ENCODE assay signal across 17 cellular contexts in the genomic region with DNA sequence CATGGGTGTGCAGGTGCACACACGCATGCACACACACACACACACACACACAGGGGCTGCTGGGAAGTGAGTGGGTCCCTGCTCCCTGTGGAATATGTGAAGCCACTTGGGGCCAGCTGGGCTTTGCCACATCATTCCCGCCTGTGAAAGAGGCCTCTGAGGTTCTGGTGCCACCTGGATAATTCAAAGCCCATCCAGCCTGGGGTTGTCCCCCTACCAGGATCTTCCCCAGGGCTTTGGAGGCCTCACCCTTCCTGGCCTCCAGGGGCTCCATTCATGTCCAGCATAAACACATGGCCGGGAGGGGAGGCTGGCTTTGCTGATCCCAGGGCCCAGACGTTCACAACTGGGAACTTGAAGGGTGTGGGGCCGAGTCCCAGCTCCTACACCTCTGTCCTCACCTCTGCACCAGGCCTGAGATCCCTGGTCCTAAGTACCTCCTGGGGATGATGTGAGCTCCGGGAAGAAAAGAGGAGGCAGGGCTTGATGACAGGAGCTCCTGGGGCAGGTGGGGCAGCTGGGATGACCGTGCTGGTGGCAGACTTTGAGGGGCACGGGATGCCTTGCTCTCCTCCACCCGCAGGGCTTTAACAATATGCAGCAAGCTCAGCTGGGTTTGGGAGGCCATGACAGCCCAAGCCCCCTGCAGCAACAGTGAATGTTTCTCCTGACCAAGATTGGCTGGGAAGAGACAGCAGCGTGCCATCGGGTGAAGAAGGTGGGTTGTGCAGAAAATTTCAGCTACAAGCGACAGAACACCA. TPM values are rescaled to one million over a fixed set of nuclear protein-coding genes. Genes with fewer than 3 reads are reported as not detected.
"Had no signal": no experiment of that assay in that cellular context is flagged by ENCODE, and none has a peak within 500 bp of the region (broad histone marks: within the 10 kb centered on the region; RNA-seq: fewer than 3 reads in every experiment).

No MANE protein-coding gene starts in this region.

- H3K4me3 ChIP-seq: gastroesophageal sphincter had no signal

- ATAC-seq: activated CD8-positive, alpha-beta T cell treated with anti-CD3 and anti-CD28 coated beads, Interleukin-2, amount 10 ng/mL, durations not matched to agents 7 days and 5 days; effector memory CD8-positive, alpha-beta T cell; gastroesophageal sphincter; natural killer cell treated with Interleukin-12 subunit alpha and Interleukin-12 subunit beta and Interleukin-15 and Interleukin-18, amount 100 ng/mL, for 72 hours; right cardiac atrium; SK-N-SH treated with all-trans-retinoic acid at 6 μM for 48 hours had no signal

- DNase-seq: activated CD4-positive, alpha-beta T cell treated with anti-CD3 and anti-CD28 coated beads for 4 hours; activated CD8-positive, alpha-beta memory T cell treated with anti-CD3 and anti-CD28 coated beads, Interleukin-2, amount 50 U/mL, for 48 hours; activated CD8-positive, alpha-beta T cell treated with anti-CD3 and anti-CD28 coated beads, Interleukin-2, amount 10 ng/mL, durations not matched to agents 7 days and 5 days; activated naive CD4-positive, alpha-beta T cell treated with Interleukin-2 at 50 U/mL for 16 hours; caudate nucleus; cortex of kidney; effector memory CD8-positive, alpha-beta T cell; hypothalamus; small intestine had no signal

- H3K36me3 ChIP-seq: gastroesophageal sphincter had no signal

- H3K9me3 ChIP-seq: gastroesophageal sphincter had no signal

- H3K27me3 ChIP-seq: gastroesophageal sphincter had no signal

RNA-seq across cellular contexts. Expression of a gene that starts 14.2 kb away (rescaled TPM):
- total RNA-seq: activated CD8-positive, alpha-beta T cell treated with anti-CD3 and anti-CD28 coated beads, Interleukin-2, amount 10 ng/mL, durations not matched to agents 7 days and 5 days; activated T-helper 1 cell treated with anti-CD3 and anti-CD28 coated beads, Interleukin-12 subunit alpha, Interleukin-12 subunit beta, Interleukin-2, Interleukin-4 antibody, amounts not matched to agents 30 ng/mL and 10 ng/mL and 1 ng/mL, durations not matched to agents 14 hours and 24 hours and 36 hours; epithelial cell of proximal tubule; gastroesophageal sphincter; natural killer cell treated with Interleukin-12 subunit alpha and Interleukin-12 subunit beta and Interleukin-15 and Interleukin-18, amount 100 ng/mL, for 72 hours; osteocyte; T-helper 1 cell treated with Interleukin-12 subunit alpha and Interleukin-12 subunit beta and Interleukin-4 antibody, amounts not matched to agents 30 ng/mL and 1 ng/mL, for 36 hours had no signal
- polyA plus RNA-seq: small intestine had no signal
